ENCODE assay signal across 27 cellular contexts in genomic region chr2:45706028-45706427, GRCh38. TPM values are rescaled to one million over a fixed set of nuclear protein-coding genes. Genes with fewer than 3 reads are reported as not detected.
DNase-seq lines count a peak whose midpoint lies in the region; TF ChIP-seq lines count a peak whose summit lies in the region.
"Had no signal": no experiment of that assay in that cellular context is flagged by ENCODE, and none has a peak within 500 bp of the region (broad histone marks: within the 10 kb centered on the region; RNA-seq: fewer than 3 reads in every experiment).

No MANE protein-coding gene starts in this region.

- no peak overlapping the region for H3K4me2 ChIP-seq in mammary epithelial cell (ENCODE audit: insufficient read depth, low read depth, low read length)
- H3K4me2 ChIP-seq: BLaER1 had no signal

- H3K36me3 Mint-ChIP-seq in osteocyte (ENCODE audit: unreplicated experiment) = peaks cover 3% of the 10 kb centered on the region
- H3K36me3 Mint-ChIP-seq: natural killer cell had no signal

- no peak for TF ChIP-seq POLR2A in breast epithelium (IDR thresholded peaks at IDR 0.05)

- H4K20me1 ChIP-seq in mammary epithelial cell (ENCODE audit: insufficient read depth, low read length) = no peaks in the 10 kb centered on the region

- peaks cover 12% of the 10 kb centered on the region for H3K4me1 Mint-ChIP-seq in osteocyte (ENCODE audit: unreplicated experiment)
- H3K4me1 Mint-ChIP-seq: activated CD4-positive, alpha-beta T cell treated with anti-CD3 and anti-CD28 coated beads for 36 hours had no signal

- no peaks in the 10 kb centered on the region for H3K27me3 Mint-ChIP-seq in osteocyte (ENCODE audit: unreplicated experiment)
- H3K27me3 Mint-ChIP-seq: activated CD4-positive, alpha-beta T cell treated with anti-CD3 and anti-CD28 coated beads for 36 hours; activated T-cell treated with anti-CD3 and anti-CD28 coated beads, Interleukin-2, amount 50 U/mL, for 24 hours; dendritic cell treated with granulocyte-macrophage colony-stimulating factor and Interleukin-4, amounts not matched to agents 40 ng/mL and 50 ng/mL, for 4 days had no signal

- no peak overlapping the region for H3K4me3 ChIP-seq in breast epithelium
- H3K4me3 ChIP-seq in mammary epithelial cell (replicated peaks in 1 of 3; ENCODE audit: insufficient read depth in 1 of 3, low read depth in 2 of 3, low read length in 3 of 3) = no peak overlapping the region
- H3K4me3 ChIP-seq in dorsolateral prefrontal cortex = no peak overlapping the region
- H3K4me3 ChIP-seq: BLaER1, gastrocnemius medialis, left lung, pancreas, SJCRH30, stomach, upper lobe of right lung had no signal

- in situ Hi-C loops in mammary epithelial cell (cut with MboI; ENCODE audit: low sequenced_read_pairs in 2 of 2) = no loop called here

- dilution Hi-C loops in mammary epithelial cell (cut with HindIII; ENCODE audit: low sequenced_read_pairs) = loop anchor here (5.0 kb wide), 2 partner anchors 61 to 101 kb away; no protein-coding TSS in a partner anchor

- TF ChIP-seq CTCF in breast epithelium (IDR thresholded peaks at IDR 0.05) (no peak), mammary epithelial cell (conservative IDR thresholded peaks at IDR 0.05 in 1 of 2, IDR thresholded peaks at IDR 0.05 in 1 of 2; ENCODE audit: extremely low read depth in 1 of 2, insufficient read depth in 1 of 2, low read depth in 1 of 2, low read length in 2 of 2) (no peak), dorsolateral prefrontal cortex (IDR thresholded peaks at IDR 0.05 in 54 of 56, conservative IDR thresholded peaks at IDR 0.05 in 2 of 56; ENCODE audit: low read depth in 1 of 56, partially characterized antibody in 56 of 56) (no peak), osteocyte (IDR thresholded peaks at IDR 0.05) (no peak)

- H3K36me3 ChIP-seq in breast epithelium (no peaks in the 10 kb centered on the region), mammary epithelial cell (ENCODE audit: insufficient read depth, low read length) (no peaks in the 10 kb centered on the region)
- H3K36me3 ChIP-seq: gastrocnemius medialis, left lung, pancreas, SJCRH30, stomach, upper lobe of right lung had no signal

- no peak overlapping the region for H3K9ac ChIP-seq in mammary epithelial cell (ENCODE audit: insufficient read depth, low read length)
- H3K9ac ChIP-seq: BLaER1 had no signal

- no peak overlapping the region for H2AFZ ChIP-seq in mammary epithelial cell (ENCODE audit: low read depth, low read length)

- peak in 1 of 2 donors; percentile 43 for DNase-seq in breast epithelium (ENCODE audit: low spot score in 2 of 2)
- DNase-seq in mammary epithelial cell = no peak
- no peak for DNase-seq in dorsolateral prefrontal cortex
- no peak for DNase-seq in osteocyte (ENCODE audit: extremely low spot score, unreplicated experiment)
- no peak for DNase-seq in NCI-H748 (lab: John Stamatoyannopoulos, UW; ENCODE audit: unreplicated experiment)
- no peak for DNase-seq in superior temporal gyrus (ENCODE audit: extremely low spot score)
- no peak for DNase-seq in NCI-H1417 (lab: John Stamatoyannopoulos, UW)
- DNase-seq in posterior cingulate gyrus = no peak
- DNase-seq: activated CD4-positive, alpha-beta T cell treated with anti-CD3 and anti-CD28 coated beads for 36 hours; activated T-cell treated with anti-CD3 and anti-CD28 coated beads, Interleukin-2, amount 50 U/mL, for 24 hours; COR-L47; gastrocnemius medialis; GF-D8; hippocampal formation; left lung; midbrain; natural killer cell; NCI-H1417 treated with DMSO at 0.1 percent for 48 hours; NCI-H2107; pancreas; right cardiac atrium; SJCRH30; stomach; T-helper 1 cell; upper lobe of right lung had no signal

- H3K27ac ChIP-seq in breast epithelium = peak overlapping the region; percentile 19 to 65
- no peak overlapping the region for H3K27ac ChIP-seq in mammary epithelial cell (ENCODE audit: insufficient read depth, low read depth, low read length)
- peak overlapping the region in 35 of 59 donors; percentile 4 to 83 (median 61) for H3K27ac ChIP-seq in dorsolateral prefrontal cortex
- H3K27ac ChIP-seq: BLaER1, gastrocnemius medialis, left lung, pancreas, SJCRH30, upper lobe of right lung had no signal

- intact Hi-C loops in breast epithelium (cut with DNase I; ENCODE audit: low total_unique reads) (loop anchor here (5.0 kb wide), 1 partner anchor 861 kb away; no protein-coding TSS in a partner anchor), mammary epithelial cell (cut with micrococcal nuclease) (no loop called here), dorsolateral prefrontal cortex (cut with DNase I) (loop anchor here in 1 of 2 donors (10.0 kb wide), 1 partner anchor 69 kb away; no protein-coding TSS in a partner anchor), posterior cingulate gyrus (cut with DNase I) (loop anchor here (10.0 kb wide), 1 partner anchor 51 kb away; the partner anchor contains the start of gene PRKCE)

- H3K4me3 Mint-ChIP-seq in osteocyte (ENCODE audit: unreplicated experiment) = no peak overlapping the region
- H3K4me3 Mint-ChIP-seq: activated CD4-positive, alpha-beta T cell treated with anti-CD3 and anti-CD28 coated beads for 36 hours; activated T-cell treated with anti-CD3 and anti-CD28 coated beads, Interleukin-2, amount 50 U/mL, for 24 hours; dendritic cell treated with granulocyte-macrophage colony-stimulating factor and Interleukin-4, amounts not matched to agents 40 ng/mL and 50 ng/mL, for 4 days; natural killer cell had no signal

- CTCF ChIA-PET in mammary epithelial cell (lab: Charles Lee; ENCODE audit: low non-redundant PET) = no interaction called here

- no TSS peak for BruUV-seq in mammary epithelial cell (replicated peaks; lab: Mats Ljungman, UMichigan)

- H3K79me2 ChIP-seq in mammary epithelial cell (ENCODE audit: insufficient read depth, low read length) = no peaks in the 10 kb centered on the region

- H3K9me3 ChIP-seq in breast epithelium (no peaks in the 10 kb centered on the region), mammary epithelial cell (replicated peaks; ENCODE audit: insufficient read depth, low read length) (no peaks in the 10 kb centered on the region)
- H3K9me3 ChIP-seq: gastrocnemius medialis, left lung, pancreas, SJCRH30, stomach, upper lobe of right lung had no signal

- H3K9me3 Mint-ChIP-seq in osteocyte (ENCODE audit: unreplicated experiment) = no peaks in the 10 kb centered on the region
- H3K9me3 Mint-ChIP-seq: natural killer cell had no signal

- H3K4me1 ChIP-seq in breast epithelium (peaks cover 0 to 17% of the 10 kb centered on the region in 2 donors), mammary epithelial cell (ENCODE audit: insufficient read depth, low read length) (no peaks in the 10 kb centered on the region)
- H3K4me1 ChIP-seq: left lung, SJCRH30, upper lobe of right lung had no signal

- peak overlapping the region; percentile 53 for H3K27ac Mint-ChIP-seq in osteocyte (ENCODE audit: unreplicated experiment)
- H3K27ac Mint-ChIP-seq: activated CD4-positive, alpha-beta T cell treated with anti-CD3 and anti-CD28 coated beads for 36 hours; activated T-cell treated with anti-CD3 and anti-CD28 coated beads, Interleukin-2, amount 50 U/mL, for 24 hours; dendritic cell treated with granulocyte-macrophage colony-stimulating factor and Interleukin-4, amounts not matched to agents 40 ng/mL and 50 ng/mL, for 4 days; natural killer cell had no signal

- H3K27me3 ChIP-seq in breast epithelium (no peaks in the 10 kb centered on the region), mammary epithelial cell (ENCODE audit: insufficient read depth, low read length) (no peaks in the 10 kb centered on the region), dorsolateral prefrontal cortex (no peaks in the 10 kb centered on the region)
- H3K27me3 ChIP-seq: BLaER1, gastrocnemius medialis, left lung, pancreas, SJCRH30, stomach, upper lobe of right lung had no signal

RNA-seq across cellular contexts. Expression of gene PRKCE, which starts 54.6 kb away (rescaled TPM):
- 10 to 100 TPM; 20.6 to 34.0 (median 23.6) TPM for total RNA-seq in breast epithelium
- 1 to 10 TPM; 4.3 to 7.2 TPM for total RNA-seq in mammary epithelial cell
- polyA plus RNA-seq in mammary epithelial cell = 2.3 TPM
- 14.0 TPM for polyA minus RNA-seq in mammary epithelial cell
- total RNA-seq in dorsolateral prefrontal cortex = 100 to 1,000 TPM in 118 of 120 experiments, 10 to 100 TPM in 2; 75.3 to 231 (median 164) TPM
- 10.4 and 13.8 TPM in 2 replicates for total RNA-seq in osteocyte
